ENCODE assay signal across 8 cellular contexts in the genomic region with DNA sequence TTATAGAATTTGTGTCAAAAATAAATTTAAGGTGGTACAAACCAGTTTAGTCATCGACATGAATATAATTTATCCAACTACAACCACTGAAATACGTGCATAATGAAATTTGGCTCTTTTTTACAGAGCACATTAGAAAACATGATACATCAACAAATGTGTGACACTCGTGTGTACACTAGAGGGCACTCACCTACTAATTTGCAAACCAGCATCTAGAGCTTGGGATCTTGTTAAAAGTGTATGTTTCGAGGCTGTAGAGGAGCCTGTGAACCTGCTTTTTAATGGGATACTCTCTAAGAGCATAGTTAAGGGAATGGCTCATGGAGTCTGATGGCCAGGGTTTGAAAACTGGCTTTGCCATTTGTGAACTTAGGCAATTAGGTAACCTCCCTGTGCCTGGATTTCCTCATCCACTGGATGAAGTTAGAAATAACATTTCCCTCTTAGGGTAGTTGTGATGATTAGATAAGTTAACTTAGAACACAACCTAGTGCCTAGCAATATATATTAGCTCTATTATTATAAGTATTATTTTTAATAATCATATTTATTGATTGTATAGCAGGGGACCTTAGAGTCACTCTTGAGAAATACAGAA. TPM values are rescaled to one million over a fixed set of nuclear protein-coding genes. Genes with fewer than 3 reads are reported as not detected.
DNase-seq lines count a peak whose midpoint lies in the region; ATAC-seq, FAIRE-seq and TF ChIP-seq lines count a peak whose summit lies in the region.

No MANE protein-coding gene starts in this region.

- 0% methylated on average over 4 of the region's 4 CpGs for WGBS in GM12878 (ENCODE audit: insufficient coverage, insufficient replicate concordance, low lambda C conversion rate, missing lambda C conversion rate)

- peak; percentile 73 to 83 (median 81); a peak in 5 of 6 replicates for TF ChIP-seq CTCF in GM12878 (IDR thresholded peaks at IDR 0.05 in 2 of 3, conservative IDR thresholded peaks at IDR 0.05 in 1 of 3; ENCODE audit: control insufficient read depth in 2 of 3, extremely low read depth in 1 of 3, insufficient read depth in 1 of 3, low read depth in 3 of 3, low read length in 3 of 3)

- no peak overlapping the region for H3K27ac ChIP-seq in GM12878 (ENCODE audit: control insufficient read depth, insufficient read depth)

- CTCF ChIA-PET in GM12878 (lab: Yijun Ruan, JAX) = interaction anchor here (0.6 to 8.3 kb wide), 59 partner anchors 8 to 571 kb away, joined by 3 to 373 read pairs (median 4); partner anchors contain the start of genes CPOX and ST3GAL6

- no peak overlapping the region for H3K9ac ChIP-seq in GM12878 (ENCODE audit: control insufficient read depth, insufficient read depth, low read length)

- FAIRE-seq in GM12878 (lab: Jason Lieb, UNC) = peak; percentile 41

- H3K4me2 ChIP-seq in GM12878 (ENCODE audit: control insufficient read depth, insufficient read depth) = no peak overlapping the region

- BruUV-seq in GM12878 (replicated peaks; lab: Mats Ljungman, UMichigan) = no TSS peak

- H3K27me3 ChIP-seq in GM12878 (replicated peaks in 1 of 2; ENCODE audit: control insufficient read depth in 2 of 2, insufficient read depth in 2 of 2, low read length in 1 of 2) = no peaks in the 10 kb centered on the region

- H3K79me2 ChIP-seq in GM12878 (ENCODE audit: control insufficient read depth, insufficient read depth, low read length) = no peaks in the 10 kb centered on the region

- peaks cover 12% of the 10 kb centered on the region for H3K4me1 ChIP-seq in GM12878 (ENCODE audit: control insufficient read depth, insufficient read depth, low read length)

- no peak for TF ChIP-seq POLR2A in GM12878 (IDR thresholded peaks at IDR 0.05; ENCODE audit: low read depth, low read length)

- H3K36me3 ChIP-seq in GM12878 (ENCODE audit: control insufficient read depth in 2 of 2, insufficient read depth in 2 of 2, low read length in 1 of 2) = no peaks in the 10 kb centered on the region

- SMC1A ChIA-PET in GM12878 (lab: Charles Lee; ENCODE audit: uncharacterized antibody, unreplicated experiment) = interaction anchor here (0.6 to 16.9 kb wide), 53 partner anchors 9 to 571 kb away, joined by 3 to 408 read pairs (median 5); partner anchors contain the start of genes CPOX and DCBLD2

- H3K9me3 ChIP-seq in GM12878 (replicated peaks; ENCODE audit: control insufficient read depth, insufficient read depth, low read length) = peaks cover under 1% of the 10 kb centered on the region; the same call in 2 of the 3 replicates

- H2AFZ ChIP-seq in GM12878 (ENCODE audit: control insufficient read depth, low read depth, low read length) = peak overlapping the region; percentile 61

- peak; percentile 99 for TF ChIP-seq RAD21 in GM12878 (IDR thresholded peaks at IDR 0.05; ENCODE audit: insufficient read depth, low read depth, low read length)

- DNase-seq in NCI-H2081 (lab: John Stamatoyannopoulos, UW) (peak; percentile 24 to 60), NCI-H2081 treated with DMSO at 0.1 percent for 48 hours (lab: John Stamatoyannopoulos, UW) (no peak), NCI-H460 (ENCODE audit: extremely low read depth, low read depth) (peak; percentile 36), GM12878 (ENCODE audit: low read depth, low spot score) (peak; percentile 55), iPS-NIHi7 (ENCODE audit: extremely low spot score) (peak; percentile 70), stromal cell of bone marrow (ENCODE audit: low read depth) (peak; percentile 58)

- H4K20me1 ChIP-seq in GM12878 (ENCODE audit: control insufficient read depth, insufficient read depth) = no peaks in the 10 kb centered on the region

- no peak overlapping the region for H3K4me3 ChIP-seq in GM12878

- no peak for TF ChIP-seq EP300 in GM12878 (IDR thresholded peaks at IDR 0.05; ENCODE audit: borderline replicate concordance in 1 of 2, control insufficient read depth in 1 of 2, low read depth in 2 of 2, low read length in 2 of 2)

- RAD21 ChIA-PET in GM12878 (lab: Charles Lee; ENCODE audit: unreplicated experiment) = interaction anchor here (0.7 to 7.9 kb wide), 32 partner anchors 10 to 563 kb away, joined by 3 to 224 read pairs (median 5); partner anchors contain the start of gene CPOX

- intact Hi-C loops in GM12878 (cut with micrococcal nuclease; ENCODE audit: unreplicated experiment) = loop anchor here (1.0 to 5.0 kb wide), 6 partner anchors 10 to 390 kb away; no protein-coding TSS in a partner anchor

- in situ Hi-C loops in GM12878 (cut with MboI) = loop anchor here (5.0 to 25.0 kb wide), 2 partner anchors 210 to 1160 kb away; no protein-coding TSS in a partner anchor

- ATAC-seq in GM19328 (IDR thresholded peaks at IDR 0.05; ENCODE audit: unreplicated experiment) = peak; percentile 54
- peak; percentile 61 for ATAC-seq in HG03175 (IDR thresholded peaks at IDR 0.05; ENCODE audit: unreplicated experiment)
- ATAC-seq in GM12878 = peak; percentile 90

- POLR2A ChIA-PET in GM12878 (lab: Charles Lee) = interaction anchor here (0.9 to 1.7 kb wide), 8 partner anchors 10 to 216 kb away, joined by 3 to 5 read pairs (median 4); no protein-coding TSS in a partner anchor

TF ChIP-seq in GM12878, 131 proteins besides CTCF, POLR2A, EP300 and RAD21:
- TF ChIP-seq SMC3 (IDR thresholded peaks at IDR 0.05; ENCODE audit: borderline replicate concordance, low read length) (peak; percentile 99), RB1 (IDR thresholded peaks at IDR 0.05; ENCODE audit: borderline replicate concordance) (peak; percentile 68; the same call in 1 of the 2 replicates), MEF2A (IDR thresholded peaks at IDR 0.05; ENCODE audit: insufficient read depth, low read depth, low read length) (0 out of 2 replicates have a peak, but pooled peaks have one; percentile 14), ZNF24 (IDR thresholded peaks at IDR 0.05) (0 out of 2 replicates have a peak, but pooled peaks have one; percentile 14), SMARCA5 (IDR thresholded peaks at IDR 0.05) (0 out of 2 replicates have a peak, but pooled peaks have one; percentile 31), YY1 (IDR thresholded peaks at IDR 0.05; ENCODE audit: low read depth, low read length) (peak; percentile 48; the same call in 1 of the 2 replicates), TBL1XR1 (IDR thresholded peaks at IDR 0.05; ENCODE audit: low read depth, low read length) (no peak), RUNX3 (IDR thresholded peaks at IDR 0.05; ENCODE audit: low read length) (peak; percentile 8; the same call in 1 of the 2 replicates), FOS (IDR thresholded peaks at IDR 0.05; ENCODE audit: borderline replicate concordance, extremely low read depth, insufficient read length) (no peak), FOXM1 (IDR thresholded peaks at IDR 0.05; ENCODE audit: low read depth, low read length) (peak; percentile 52; the same call in 1 of the 2 replicates)

RNA-seq across cellular contexts. Expression of gene CPOX, which starts 8.8 kb away (rescaled TPM):
- total RNA-seq in NCI-H460 (2014; rRNA removed; shearing (Covaris generic)) = 13.5 and 14.1 TPM in 2 replicates
- 29.2 and 31.9 TPM in 2 replicates for polyA plus RNA-seq in NCI-H460 (2014; cell fraction: nucleus; rRNA removed)
- 67.1 and 69.2 TPM in 2 replicates for total RNA-seq in GM12878 (2013; cell fraction: nucleolus; rRNA removed)
- total RNA-seq in GM12878 (2014; rRNA removed) (71.8 and 75.9 TPM in 2 replicates), GM12878 (2014; rRNA removed; fragmentation: Illumina TruSeq; extraction: Trizol) (51.0 and 53.2 TPM in 2 replicates), GM12878 (2021) (69.4 and 72.6 TPM in 2 replicates)
- polyA plus RNA-seq in GM12878 (2011; ENCODE audit: low read depth) = 31.0 TPM
- polyA plus RNA-seq in GM12878 (2011; rRNA removed) (65.8 and 67.0 TPM in 2 replicates), GM12878 (2014; fragmentation: Illumina TruSeq; extraction: Trizol) (61.8 and 63.7 TPM in 2 replicates), GM12878 (2014; fragmentation: Nextera tagmentation; extraction: Ambion mirVana) (10 to 100 TPM; 40.7 to 45.8 TPM), GM12878 (2014; rRNA removed) (66.4 and 78.0 TPM in 2 replicates), GM12878 (2016; fragmentation: Nextera tagmentation; extraction: Ambion mirVana) (10 to 100 TPM; 63.3 to 67.6 TPM)
- 37.8 and 41.4 TPM in 2 replicates for polyA plus RNA-seq in GM12878 (2011; cell fraction: cytosol; rRNA removed)
- 79.0 and 107 TPM in 2 replicates for polyA plus RNA-seq in GM12878 (2011; cell fraction: nucleus; rRNA removed)
- polyA plus RNA-seq in GM12878 (2012) = 44.9 and 69.6 TPM in 2 replicates
- polyA minus RNA-seq in GM12878 (2011; rRNA and poly(A)+ RNA removed) = 31.7 and 38.3 TPM in 2 replicates
- polyA minus RNA-seq in GM12878 (2011; cell fraction: cytosol; rRNA and poly(A)+ RNA removed) = 13.1 and 19.1 TPM in 2 replicates
- polyA minus RNA-seq in GM12878 (2011; cell fraction: nucleus; rRNA and poly(A)+ RNA removed) = 23.1 and 39.6 TPM in 2 replicates
